In the genomic region with DNA sequence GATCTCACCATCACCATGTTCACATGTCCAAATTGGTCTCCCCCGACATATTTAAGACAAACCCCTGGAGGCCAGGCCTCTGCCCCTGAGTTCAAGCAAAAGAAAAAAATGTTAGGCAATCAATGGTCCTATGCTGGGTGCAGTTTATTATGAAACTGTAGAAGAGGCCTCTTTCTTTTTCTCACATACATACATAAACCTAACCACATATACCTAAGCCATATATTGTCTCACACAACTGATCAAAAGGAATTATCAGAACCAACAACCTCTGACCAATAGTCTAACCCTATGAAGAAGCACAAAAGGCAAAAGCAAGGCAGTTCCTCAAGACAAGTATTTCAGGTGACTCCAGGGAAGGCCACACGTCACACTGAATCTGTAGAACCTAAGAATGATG, we compare ENCODE assay signal across 15 cellular contexts. TPM values are rescaled to one million over a fixed set of nuclear protein-coding genes. Genes with fewer than 3 reads are reported as not detected.
DNase-seq lines count a peak whose midpoint lies in the region; ATAC-seq and TF ChIP-seq lines count a peak whose summit lies in the region.
"Had no signal": no experiment of that assay in that cellular context is flagged by ENCODE, and none has a peak within 500 bp of the region (broad histone marks: within the 10 kb centered on the region; RNA-seq: fewer than 3 reads in every experiment).

No MANE protein-coding gene starts in this region.

- ATAC-seq in activated CD8-positive, alpha-beta T cell treated with anti-CD3 and anti-CD28 coated beads for 36 hours = no peak
- no peak for ATAC-seq in activated CD8-positive, alpha-beta T cell treated with anti-CD3 and anti-CD28 coated beads, Interleukin-2, amount 10 ng/mL, durations not matched to agents 7 days and 5 days
- no peak for ATAC-seq in activated T-helper 17 cell treated with anti-CD3 and anti-CD28 coated beads, Interleukin-2, amount 50 U/mL, for 72 hours (replicated peaks)
- ATAC-seq in naive thymus-derived CD8-positive, alpha-beta T cell = no peak
- ATAC-seq in body of pancreas = no peak
- ATAC-seq: HCT116 had no signal

- H3K27me3 ChIP-seq in CD8-positive, alpha-beta memory T cell (ENCODE audit: insufficient read depth, low read length, poor library complexity, severe bottlenecking) = no peaks in the 10 kb centered on the region
- H3K27me3 ChIP-seq in body of pancreas = no peaks in the 10 kb centered on the region

- peaks cover 21% of the 10 kb centered on the region for H3K36me3 ChIP-seq in CD8-positive, alpha-beta memory T cell (ENCODE audit: insufficient read depth, low read length)
- peaks cover 0 to 3% of the 10 kb centered on the region in 2 donors for H3K36me3 ChIP-seq in body of pancreas (replicated peaks in 1 of 2; ENCODE audit: insufficient read depth in 1 of 2, low read depth in 2 of 2)

- H3K27me3 Mint-ChIP-seq in activated CD8-positive, alpha-beta T cell treated with anti-CD3 and anti-CD28 coated beads for 36 hours = no peaks in the 10 kb centered on the region
- H3K27me3 Mint-ChIP-seq in activated CD8-positive, alpha-beta T cell treated with anti-CD3 and anti-CD28 coated beads, Interleukin-2, amount 10 ng/mL, durations not matched to agents 7 days and 5 days (ENCODE audit: low read depth) = no peaks in the 10 kb centered on the region
- no peaks in the 10 kb centered on the region for H3K27me3 Mint-ChIP-seq in CD8-positive, alpha-beta memory T cell
- no peaks in the 10 kb centered on the region for H3K27me3 Mint-ChIP-seq in activated T-helper 17 cell treated with anti-CD3 and anti-CD28 coated beads, Interleukin-2, amount 50 U/mL, for 72 hours
- no peaks in the 10 kb centered on the region for H3K27me3 Mint-ChIP-seq in naive thymus-derived CD8-positive, alpha-beta T cell

- H3K27ac ChIP-seq in CD8-positive, alpha-beta memory T cell (ENCODE audit: low read depth, low read length) = no peak overlapping the region
- no peak overlapping the region for H3K27ac ChIP-seq in body of pancreas
- H3K27ac ChIP-seq: 22Rv1, HL-60 had no signal

- no peak for TF ChIP-seq POLR2A in body of pancreas (IDR thresholded peaks at IDR 0.05)

- DNase-seq in activated CD8-positive, alpha-beta T cell treated with anti-CD3 and anti-CD28 coated beads for 36 hours = no peak
- DNase-seq in activated CD8-positive, alpha-beta T cell treated with anti-CD3 and anti-CD28 coated beads, Interleukin-2, amount 10 ng/mL, durations not matched to agents 7 days and 5 days = no peak
- no peak for DNase-seq in CD8-positive, alpha-beta memory T cell
- DNase-seq in naive thymus-derived CD8-positive, alpha-beta T cell = no peak
- DNase-seq in OCI-M2 (lab: John Stamatoyannopoulos, UW; ENCODE audit: unreplicated experiment) = no peak
- DNase-seq in body of pancreas = no peak
- no peak for DNase-seq in stimulated activated CD4-positive, alpha-beta T cell treated with anti-CD3 and anti-CD28 coated beads, Interleukin-2, amount 100 ng/mL, for 48 hours
- DNase-seq: DMS153, DMS79 treated with DMSO at 0.1 percent for 48 hours, EL had no signal

- POLR2A ChIA-PET in activated CD8-positive, alpha-beta T cell treated with anti-CD3 and anti-CD28 coated beads for 36 hours (lab: Charles Lee) = no interaction called here
- POLR2A ChIA-PET in activated CD8-positive, alpha-beta T cell treated with anti-CD3 and anti-CD28 coated beads, Interleukin-2, amount 10 ng/mL, durations not matched to agents 7 days and 5 days (lab: Charles Lee) = no interaction called here
- POLR2A ChIA-PET in CD8-positive, alpha-beta memory T cell (lab: Charles Lee) = no interaction called here
- POLR2A ChIA-PET in naive thymus-derived CD8-positive, alpha-beta T cell (lab: Charles Lee) = no interaction called here

- peaks cover 27% of the 10 kb centered on the region for H3K4me1 Mint-ChIP-seq in activated CD8-positive, alpha-beta T cell treated with anti-CD3 and anti-CD28 coated beads for 36 hours (ENCODE audit: low read depth)
- peaks cover 3% of the 10 kb centered on the region for H3K4me1 Mint-ChIP-seq in activated CD8-positive, alpha-beta T cell treated with anti-CD3 and anti-CD28 coated beads, Interleukin-2, amount 10 ng/mL, durations not matched to agents 7 days and 5 days (ENCODE audit: low read depth)
- peaks cover 25 to 62% (median 40%) of the 10 kb centered on the region in 3 donors for H3K4me1 Mint-ChIP-seq in CD8-positive, alpha-beta memory T cell
- peaks cover 32% of the 10 kb centered on the region for H3K4me1 Mint-ChIP-seq in activated T-helper 17 cell treated with anti-CD3 and anti-CD28 coated beads, Interleukin-2, amount 50 U/mL, for 72 hours
- peaks cover 18 to 48% (median 25%) of the 10 kb centered on the region in 4 donors for H3K4me1 Mint-ChIP-seq in naive thymus-derived CD8-positive, alpha-beta T cell

- H3K9me3 ChIP-seq in CD8-positive, alpha-beta memory T cell (ENCODE audit: low read length) = no peaks in the 10 kb centered on the region
- H3K9me3 ChIP-seq in body of pancreas = no peaks in the 10 kb centered on the region

- H3K4me1 ChIP-seq in CD8-positive, alpha-beta memory T cell (ENCODE audit: insufficient read depth, low read length) = no peaks in the 10 kb centered on the region
- peaks cover 10% of the 10 kb centered on the region for H3K4me1 ChIP-seq in body of pancreas

- intact Hi-C loops in activated CD8-positive, alpha-beta T cell treated with anti-CD3 and anti-CD28 coated beads for 36 hours (cut with micrococcal nuclease) = no loop called here
- intact Hi-C loops in body of pancreas (cut with DNase I) = no loop called here

- H3K36me3 Mint-ChIP-seq in activated CD8-positive, alpha-beta T cell treated with anti-CD3 and anti-CD28 coated beads for 36 hours (ENCODE audit: low read depth) = peaks cover 16% of the 10 kb centered on the region
- peaks cover 35% of the 10 kb centered on the region for H3K36me3 Mint-ChIP-seq in activated CD8-positive, alpha-beta T cell treated with anti-CD3 and anti-CD28 coated beads, Interleukin-2, amount 10 ng/mL, durations not matched to agents 7 days and 5 days (ENCODE audit: low read depth)
- peaks cover 5 to 60% (median 15%) of the 10 kb centered on the region in 3 donors for H3K36me3 Mint-ChIP-seq in CD8-positive, alpha-beta memory T cell
- H3K36me3 Mint-ChIP-seq in activated T-helper 17 cell treated with anti-CD3 and anti-CD28 coated beads, Interleukin-2, amount 50 U/mL, for 72 hours (ENCODE audit: low read depth) = peaks cover 74% of the 10 kb centered on the region
- H3K36me3 Mint-ChIP-seq in naive thymus-derived CD8-positive, alpha-beta T cell = peaks cover 6 to 67% (median 24%) of the 10 kb centered on the region in 3 donors

- H3K9me3 Mint-ChIP-seq in activated CD8-positive, alpha-beta T cell treated with anti-CD3 and anti-CD28 coated beads for 36 hours = no peaks in the 10 kb centered on the region
- no peaks in the 10 kb centered on the region for H3K9me3 Mint-ChIP-seq in activated CD8-positive, alpha-beta T cell treated with anti-CD3 and anti-CD28 coated beads, Interleukin-2, amount 10 ng/mL, durations not matched to agents 7 days and 5 days (ENCODE audit: insufficient read depth)
- no peaks in the 10 kb centered on the region for H3K9me3 Mint-ChIP-seq in CD8-positive, alpha-beta memory T cell
- no peaks in the 10 kb centered on the region for H3K9me3 Mint-ChIP-seq in activated T-helper 17 cell treated with anti-CD3 and anti-CD28 coated beads, Interleukin-2, amount 50 U/mL, for 72 hours
- H3K9me3 Mint-ChIP-seq in naive thymus-derived CD8-positive, alpha-beta T cell = no peaks in the 10 kb centered on the region
- H3K9me3 Mint-ChIP-seq: CD14-positive monocyte had no signal

- CTCF ChIA-PET in activated CD8-positive, alpha-beta T cell treated with anti-CD3 and anti-CD28 coated beads for 36 hours (lab: Charles Lee) = no interaction called here
- CTCF ChIA-PET in activated CD8-positive, alpha-beta T cell treated with anti-CD3 and anti-CD28 coated beads, Interleukin-2, amount 10 ng/mL, durations not matched to agents 7 days and 5 days (lab: Charles Lee) = no interaction called here
- CTCF ChIA-PET in CD8-positive, alpha-beta memory T cell (lab: Charles Lee) = interaction anchor here (1.5 kb wide), 1 partner anchor 11 kb away, joined by 3 read pairs; no protein-coding TSS in a partner anchor

- H3K4me3 Mint-ChIP-seq in activated CD8-positive, alpha-beta T cell treated with anti-CD3 and anti-CD28 coated beads for 36 hours = no peak overlapping the region
- H3K4me3 Mint-ChIP-seq in activated CD8-positive, alpha-beta T cell treated with anti-CD3 and anti-CD28 coated beads, Interleukin-2, amount 10 ng/mL, durations not matched to agents 7 days and 5 days = no peak overlapping the region
- no peak overlapping the region for H3K4me3 Mint-ChIP-seq in CD8-positive, alpha-beta memory T cell
- H3K4me3 Mint-ChIP-seq in activated T-helper 17 cell treated with anti-CD3 and anti-CD28 coated beads, Interleukin-2, amount 50 U/mL, for 72 hours = no peak overlapping the region
- H3K4me3 Mint-ChIP-seq in naive thymus-derived CD8-positive, alpha-beta T cell = no peak overlapping the region
- H3K4me3 Mint-ChIP-seq: CD14-positive monocyte had no signal

- WGBS in body of pancreas, 2 donors = 94 to 96% methylated on average over 2 of the region's 2 CpGs

- H3K4me3 ChIP-seq in CD8-positive, alpha-beta memory T cell (ENCODE audit: low read length) = no peak overlapping the region
- H3K4me3 ChIP-seq in body of pancreas = no peak overlapping the region

- no peak for TF ChIP-seq CTCF in activated CD8-positive, alpha-beta T cell treated with anti-CD3 and anti-CD28 coated beads for 36 hours (IDR thresholded peaks at IDR 0.05)
- TF ChIP-seq CTCF in body of pancreas (IDR thresholded peaks at IDR 0.05) = no peak

- H3K27ac Mint-ChIP-seq in activated CD8-positive, alpha-beta T cell treated with anti-CD3 and anti-CD28 coated beads for 36 hours = peak overlapping the region; percentile 7
- no peak overlapping the region for H3K27ac Mint-ChIP-seq in activated CD8-positive, alpha-beta T cell treated with anti-CD3 and anti-CD28 coated beads, Interleukin-2, amount 10 ng/mL, durations not matched to agents 7 days and 5 days
- H3K27ac Mint-ChIP-seq in CD8-positive, alpha-beta memory T cell = peak overlapping the region in 5 of 8 donors; percentile 51 to 82 (median 64)
- H3K27ac Mint-ChIP-seq in activated T-helper 17 cell treated with anti-CD3 and anti-CD28 coated beads, Interleukin-2, amount 50 U/mL, for 72 hours = peak overlapping the region; percentile 43
- H3K27ac Mint-ChIP-seq in naive thymus-derived CD8-positive, alpha-beta T cell = peak overlapping the region in 7 of 10 donors; percentile 3 to 71 (median 38)

RNA-seq across cellular contexts. Expression of gene ILRUN, which starts 49.9 kb away (rescaled TPM):
- 10 to 100 TPM; 45.3 to 51.8 TPM for total RNA-seq in activated CD8-positive, alpha-beta T cell treated with anti-CD3 and anti-CD28 coated beads for 36 hours
- 10 to 100 TPM; 57.4 to 58.8 TPM for total RNA-seq in activated CD8-positive, alpha-beta T cell treated with anti-CD3 and anti-CD28 coated beads, Interleukin-2, amount 10 ng/mL, durations not matched to agents 7 days and 5 days
- total RNA-seq in CD8-positive, alpha-beta memory T cell = 10 to 100 TPM; 53.3 to 61.9 TPM
- 18.8 TPM for polyA plus RNA-seq in CD8-positive, alpha-beta memory T cell
- 10 to 100 TPM; 58.2 to 65.8 TPM for total RNA-seq in activated T-helper 17 cell treated with anti-CD3 and anti-CD28 coated beads, Interleukin-2, amount 50 U/mL, for 72 hours
- total RNA-seq in naive thymus-derived CD8-positive, alpha-beta T cell = 10 to 100 TPM; 60.7 to 61.8 TPM
- 10 to 100 TPM; 10.5 to 14.5 (median 11.7) TPM for polyA plus RNA-seq in naive thymus-derived CD8-positive, alpha-beta T cell
- 10 to 100 TPM; 24.6 to 32.6 TPM for total RNA-seq in body of pancreas
